2 cellular contexts compared by ENCODE assay signal in genomic region chr20:5827861-5828260, GRCh38.
TF ChIP-seq lines count a peak whose summit lies in the region.

No MANE protein-coding gene starts in this region.

TF ChIP-seq in A549, 52 proteins besides CTCF, POLR2A, EP300 and RAD21:
- TF ChIP-seq MAFK (IDR thresholded peaks at IDR 0.05; ENCODE audit: partially characterized antibody) (peak; percentile 86), PHF8 (IDR thresholded peaks at IDR 0.05; ENCODE audit: borderline replicate concordance, low read depth) (no peak), ELK1 (IDR thresholded peaks at IDR 0.05; ENCODE audit: low read depth, low read length) (no peak)

TF ChIP-seq in H1, 55 proteins besides CTCF, POLR2A, EP300 and RAD21:
- TF ChIP-seq E2F6 (IDR thresholded peaks at IDR 0.05), result no peak
- no peak for TF ChIP-seq SUZ12 (IDR thresholded peaks at IDR 0.05; ENCODE audit: low read length)
- TF ChIP-seq RFX5 (IDR thresholded peaks at IDR 0.05; ENCODE audit: borderline replicate concordance, low read depth, low read length), result no peak
- no peak for TF ChIP-seq SIN3A (conservative IDR thresholded peaks at IDR 0.05 in 1 of 2, IDR thresholded peaks at IDR 0.05 in 1 of 2; ENCODE audit: low read depth in 1 of 2, low read length in 2 of 2)
- TF ChIP-seq TEAD4 (IDR thresholded peaks at IDR 0.05; ENCODE audit: low read depth, low read length), result no peak
- no peak for TF ChIP-seq ZNF274 (IDR thresholded peaks at IDR 0.05; ENCODE audit: borderline replicate concordance, extremely low read depth, low read length)
- no peak for TF ChIP-seq RNF2 (IDR thresholded peaks at IDR 0.05; ENCODE audit: borderline replicate concordance, low read depth, low read length, missing control alignments, poor library complexity, severe bottlenecking)
- TF ChIP-seq USF2 (IDR thresholded peaks at IDR 0.05; ENCODE audit: low read length), result no peak
- TF ChIP-seq ATF2 (IDR thresholded peaks at IDR 0.05; ENCODE audit: low read length), result no peak
- no peak for TF ChIP-seq SAP30 (IDR thresholded peaks at IDR 0.05; ENCODE audit: insufficient read depth, insufficient replicate concordance, low read length)
- TF ChIP-seq NANOG (IDR thresholded peaks at IDR 0.05; ENCODE audit: insufficient read depth, low read depth, low read length, poor library complexity, severe bottlenecking), result no peak
- TF ChIP-seq SIX5 (IDR thresholded peaks at IDR 0.05; ENCODE audit: low read depth, low read length), result no peak
- no peak for TF ChIP-seq JUND (IDR thresholded peaks at IDR 0.05; ENCODE audit: low read length)
- TF ChIP-seq GABPA (IDR thresholded peaks at IDR 0.05; ENCODE audit: borderline replicate concordance, insufficient read depth, low read length), result no peak
- TF ChIP-seq BRCA1 (IDR thresholded peaks at IDR 0.05; ENCODE audit: low read depth, low read length), result no peak
- TF ChIP-seq KDM4A (IDR thresholded peaks at IDR 0.05; ENCODE audit: low read depth, low read length, severe bottlenecking), result no peak
- TF ChIP-seq ASH2L (IDR thresholded peaks at IDR 0.05; ENCODE audit: low read length), result no peak
- no peak for TF ChIP-seq HDAC6 (IDR thresholded peaks at IDR 0.05; ENCODE audit: low read depth, low read length)
